Comparison of ENCODE assay signal across 1 cellular context in genomic region chr5:73726606-73727231, GRCh38.
TF ChIP-seq lines count a peak whose summit lies in the region.

No MANE protein-coding gene starts in this region.

TF ChIP-seq in HepG2, 621 proteins besides CTCF, POLR2A, EP300 and RAD21 (continued from another document):
- TF ChIP-seq ATAD3A (CRISPR knock-in tag; IDR thresholded peaks at IDR 0.05), result no peak
